1 cellular context compared by ENCODE assay signal in genomic region chr18:32438173-32438572, GRCh38.
TF ChIP-seq lines count a peak whose summit lies in the region.

No MANE protein-coding gene starts in this region.

TF ChIP-seq in GM23338, 12 proteins besides CTCF, POLR2A, EP300 and RAD21 (continued from another document):
- TF ChIP-seq ZNF462 (CRISPR knock-in tag; IDR thresholded peaks at IDR 0.05) (no peak), ZNF114 (CRISPR knock-in tag; IDR thresholded peaks at IDR 0.05) (no peak), POLR2AphosphoS5 (IDR thresholded peaks at IDR 0.05; ENCODE audit: low read depth) (no peak), NANOG (IDR thresholded peaks at IDR 0.05; ENCODE audit: borderline replicate concordance) (no peak), EZH2phosphoT487 (IDR thresholded peaks at IDR 0.05; ENCODE audit: unreplicated experiment) (no peak), STAT1 (IDR thresholded peaks at IDR 0.05; ENCODE audit: unreplicated experiment) (no peak), ETS1 (IDR thresholded peaks at IDR 0.05) (no peak), ZNF331 (CRISPR knock-in tag; IDR thresholded peaks at IDR 0.05; ENCODE audit: low read depth) (no peak), EZH2 (IDR thresholded peaks at IDR 0.05; ENCODE audit: low read depth, unreplicated experiment) (no peak), CREB1 (CRISPR knock-in tag; IDR thresholded peaks at IDR 0.05; ENCODE audit: low read depth) (no peak)
